In the genomic region with DNA sequence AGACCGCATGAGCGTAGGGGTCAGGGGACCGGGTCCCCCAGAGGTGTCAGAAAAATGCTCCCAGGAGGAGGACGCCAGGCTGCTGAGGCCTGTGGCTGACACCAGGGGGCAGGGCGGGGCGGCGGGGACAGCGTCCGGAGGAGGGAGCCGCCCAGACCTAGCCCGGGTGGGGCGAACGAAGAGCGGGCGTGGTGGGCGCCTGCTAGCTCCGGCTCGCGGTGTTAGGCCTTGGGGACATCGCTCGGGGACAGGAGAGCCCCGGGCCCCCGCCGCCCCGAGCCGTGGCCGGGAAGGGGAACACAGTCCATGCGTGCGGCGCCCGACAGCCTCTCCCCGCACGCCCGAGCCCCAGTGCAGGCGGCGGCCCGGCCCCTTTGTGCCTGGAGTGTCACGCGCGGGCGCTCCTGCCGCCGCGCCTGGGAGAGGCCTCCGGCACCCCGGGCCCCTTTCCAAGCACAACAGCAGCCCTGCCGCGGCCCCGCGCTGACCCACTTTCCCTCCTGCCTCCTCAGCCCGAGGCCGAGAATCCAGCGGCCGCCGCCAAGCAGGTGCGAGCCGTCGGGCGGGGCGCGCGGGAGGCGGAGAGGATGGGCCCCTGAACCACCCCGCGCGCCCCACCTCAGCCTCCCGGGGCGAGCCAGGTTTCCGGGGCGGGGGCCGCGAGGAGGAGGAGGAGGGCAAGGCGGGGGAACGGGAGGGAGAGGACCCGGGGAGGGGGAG, we compare ENCODE assay signal across 8 cellular contexts.
A peak's percentile ranks its signal among the peaks of the same experiment; 100 is the strongest.
DNase-seq lines count a peak whose midpoint lies in the region; ATAC-seq and TF ChIP-seq lines count a peak whose summit lies in the region.

No MANE protein-coding gene starts in this region.

- intact Hi-C loops in activated CD4-positive, alpha-beta T cell treated with anti-CD3 and anti-CD28 coated beads for 36 hours (cut with DNase I, micrococcal nuclease): loop anchor here (1.0 to 5.0 kb wide), 8 partner anchors 47 to 273 kb away; a partner anchor contains a TSS

- peak overlapping the region; percentile 72 for H3K4me3 Mint-ChIP-seq in activated CD4-positive, alpha-beta T cell treated with anti-CD3 and anti-CD28 coated beads for 36 hours
- peak overlapping the region; percentile 36 for H3K4me3 Mint-ChIP-seq in chondrocyte (ENCODE audit: unreplicated experiment)

- H3K9me3 Mint-ChIP-seq in activated CD4-positive, alpha-beta T cell treated with anti-CD3 and anti-CD28 coated beads for 36 hours (ENCODE audit: low read depth): no peaks in the 10 kb centered on the region
- peaks cover 8% of the 10 kb centered on the region for H3K9me3 Mint-ChIP-seq in chondrocyte (ENCODE audit: low read depth)

- no peaks in the 10 kb centered on the region for H3K27me3 Mint-ChIP-seq in activated CD4-positive, alpha-beta T cell treated with anti-CD3 and anti-CD28 coated beads for 36 hours
- peaks cover 2% of the 10 kb centered on the region for H3K27me3 Mint-ChIP-seq in chondrocyte (ENCODE audit: low read depth)

- peak; percentile 93 for TF ChIP-seq CTCF in chondrocyte (IDR thresholded peaks at IDR 0.05)

- ATAC-seq in GM18508 (IDR thresholded peaks at IDR 0.05; ENCODE audit: insufficient read depth, unreplicated experiment): peak; percentile 54
- ATAC-seq in HG02981 (IDR thresholded peaks at IDR 0.05; ENCODE audit: unreplicated experiment): peak; percentile 66
- peak; percentile 89 for ATAC-seq in activated CD4-positive, alpha-beta T cell treated with anti-CD3 and anti-CD28 coated beads for 36 hours

- CTCF ChIA-PET in activated CD4-positive, alpha-beta T cell treated with anti-CD3 and anti-CD28 coated beads for 36 hours (lab: Charles Lee): interaction anchor here (0.7 to 3.5 kb wide), 13 partner anchors 10 to 275 kb away, joined by 3 to 41 read pairs (median 3); a partner anchor contains a TSS

- peaks cover 17% of the 10 kb centered on the region for H3K4me1 Mint-ChIP-seq in activated CD4-positive, alpha-beta T cell treated with anti-CD3 and anti-CD28 coated beads for 36 hours
- peaks cover 13% of the 10 kb centered on the region for H3K4me1 Mint-ChIP-seq in chondrocyte (ENCODE audit: low read depth)

- no peaks in the 10 kb centered on the region for H3K36me3 Mint-ChIP-seq in activated CD4-positive, alpha-beta T cell treated with anti-CD3 and anti-CD28 coated beads for 36 hours (ENCODE audit: low read depth)
- no peaks in the 10 kb centered on the region for H3K36me3 Mint-ChIP-seq in chondrocyte (ENCODE audit: low read depth)

- DNase-seq in A172 (ENCODE audit: low spot score) (peak; percentile 42), NCI-H2196 (lab: John Stamatoyannopoulos, UW; ENCODE audit: unreplicated experiment) (peak; percentile 64), chondrocyte (ENCODE audit: low spot score) (no peak), left kidney (ENCODE audit: low read depth, low spot score) (peak; percentile 90)
- peak; percentile 93 for DNase-seq in activated CD4-positive, alpha-beta T cell treated with anti-CD3 and anti-CD28 coated beads for 36 hours
- DNase-seq in stimulated activated CD4-positive, alpha-beta T cell treated with anti-CD3 and anti-CD28 coated beads, Interleukin-2, amount 100 ng/mL, for 4 hours (ENCODE audit: low read depth): peak; percentile 74

- POLR2A ChIA-PET in activated CD4-positive, alpha-beta T cell treated with anti-CD3 and anti-CD28 coated beads for 36 hours (lab: Charles Lee): interaction anchor here (0.6 to 1.5 kb wide), 3 partner anchors 110 to 239 kb away, joined by 3 to 4 read pairs (median 3); no protein-coding TSS in a partner anchor

- H3K27ac Mint-ChIP-seq in activated CD4-positive, alpha-beta T cell treated with anti-CD3 and anti-CD28 coated beads for 36 hours: peak overlapping the region; percentile 56
- H3K27ac Mint-ChIP-seq in chondrocyte (ENCODE audit: unreplicated experiment): no peak overlapping the region
